Comparison of ENCODE assay signal across 8 cellular contexts in the genomic region with DNA sequence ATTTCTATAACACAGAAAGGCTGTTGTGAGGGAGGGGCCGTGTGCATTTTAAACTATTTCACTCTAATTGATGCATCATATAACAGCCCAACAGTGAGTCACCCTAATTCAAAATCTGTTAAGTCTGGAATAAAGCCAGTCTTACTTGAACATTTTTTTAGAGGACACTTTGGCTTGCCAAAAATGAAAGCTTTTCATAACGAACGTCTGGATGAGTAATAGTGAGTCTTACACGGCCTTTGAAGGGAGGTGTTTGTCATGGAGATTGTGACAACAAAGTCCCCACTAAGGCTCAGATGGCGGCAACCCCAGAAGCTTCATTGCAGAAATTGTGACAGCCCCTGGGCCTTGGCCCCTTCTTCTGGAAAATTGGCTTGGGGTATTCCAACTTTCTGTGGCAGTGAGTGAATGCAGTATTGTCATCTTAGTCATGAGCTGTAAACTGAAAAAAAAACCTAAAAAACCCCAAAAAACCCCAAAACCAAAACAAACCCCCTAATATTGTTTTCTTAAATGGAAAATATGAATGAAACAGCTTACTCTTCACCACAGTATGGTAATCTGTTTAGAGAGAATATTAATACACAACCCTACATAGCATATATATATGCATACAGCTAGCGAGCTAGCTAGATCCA.
DNase-seq lines count a peak whose midpoint lies in the region; ATAC-seq and TF ChIP-seq lines count a peak whose summit lies in the region.

No MANE protein-coding gene starts in this region.

- TF ChIP-seq POLR2A in adrenal gland (IDR thresholded peaks at IDR 0.05), result no peak

- H3K27me3 ChIP-seq in adrenal gland, result no peaks in the 10 kb centered on the region

- intact Hi-C loops in adrenal gland (cut with DNase I), result loop anchor here (5.0 to 10.0 kb wide), 6 partner anchors 134 to 496 kb away; partner anchors contain the start of gene TFB1M (in 1 of the 2)

- peak overlapping the region in 1 of 4 donors; percentile 13 for H3K4me3 ChIP-seq in adrenal gland

- TF ChIP-seq CTCF in adrenal gland (IDR thresholded peaks at IDR 0.05), result no peak

- H3K27ac ChIP-seq in adrenal gland, result peak overlapping the region in 1 of 5 donors; percentile 21

- ATAC-seq in GM19324 (IDR thresholded peaks at IDR 0.05; ENCODE audit: low FRiP score, unreplicated experiment) (peak; percentile 65), HG03342 (IDR thresholded peaks at IDR 0.05; ENCODE audit: unreplicated experiment) (peak; percentile 79)

- 15 to 31% (median 20%) methylated on average over 6 of the region's 6 CpGs for WGBS in adrenal gland, 4 donors

- no peaks in the 10 kb centered on the region for H3K36me3 ChIP-seq in adrenal gland (replicated peaks in 1 of 2)

- H3K9me3 ChIP-seq in adrenal gland (replicated peaks in 1 of 3), result no peaks in the 10 kb centered on the region

- DNase-seq in AG08395 (ENCODE audit: low spot score), result peak; percentile 89
- peak; percentile 68 for DNase-seq in SW480 (ENCODE audit: low spot score)
- peak; percentile 27 to 77 (median 56) for DNase-seq in adrenal gland
- peak; percentile 94 for DNase-seq in iris pigment epithelial cell (ENCODE audit: low read depth)
- DNase-seq in stimulated activated CD4-positive, alpha-beta T cell treated with anti-CD3 and anti-CD28 coated beads, Interleukin-4, amount 100 ng/mL, for 24 hours, result peak; percentile 93
- no peak for DNase-seq in Kasumi-1 (lab: John Stamatoyannopoulos, UW)

- peaks cover 0 to 18% of the 10 kb centered on the region in 2 donors for H3K4me1 ChIP-seq in adrenal gland (replicated peaks in 1 of 2)

Comparison
In these comparisons a context has a peak if more than half of its experiments do, and no peak if none do; other contexts are left out.
1. DNase-seq: peak in AG08395 (single experiment), SW480 (single experiment), adrenal gland (7 of 7), iris pigment epithelial cell (single experiment) and stimulated activated CD4-positive, alpha-beta T cell treated with anti-CD3 and anti-CD28 coated beads, Interleukin-4, amount 100 ng/mL, for 24 hours (single experiment); none in Kasumi-1 (0 of 2).